1 cellular context compared by ENCODE assay signal in genomic region chr17:60457148-60457547, GRCh38.
TF ChIP-seq lines count a peak whose summit lies in the region.

No MANE protein-coding gene starts in this region.

TF ChIP-seq in GM23338, 12 proteins besides CTCF, POLR2A, EP300 and RAD21 (continued from another document):
- TF ChIP-seq REST (IDR thresholded peaks at IDR 0.05; ENCODE audit: unreplicated experiment) = no peak
- no peak for TF ChIP-seq EZH2phosphoT487 (IDR thresholded peaks at IDR 0.05; ENCODE audit: unreplicated experiment)
- no peak for TF ChIP-seq ZNF331 (CRISPR knock-in tag; IDR thresholded peaks at IDR 0.05; ENCODE audit: low read depth)
- TF ChIP-seq, protein P1, sequence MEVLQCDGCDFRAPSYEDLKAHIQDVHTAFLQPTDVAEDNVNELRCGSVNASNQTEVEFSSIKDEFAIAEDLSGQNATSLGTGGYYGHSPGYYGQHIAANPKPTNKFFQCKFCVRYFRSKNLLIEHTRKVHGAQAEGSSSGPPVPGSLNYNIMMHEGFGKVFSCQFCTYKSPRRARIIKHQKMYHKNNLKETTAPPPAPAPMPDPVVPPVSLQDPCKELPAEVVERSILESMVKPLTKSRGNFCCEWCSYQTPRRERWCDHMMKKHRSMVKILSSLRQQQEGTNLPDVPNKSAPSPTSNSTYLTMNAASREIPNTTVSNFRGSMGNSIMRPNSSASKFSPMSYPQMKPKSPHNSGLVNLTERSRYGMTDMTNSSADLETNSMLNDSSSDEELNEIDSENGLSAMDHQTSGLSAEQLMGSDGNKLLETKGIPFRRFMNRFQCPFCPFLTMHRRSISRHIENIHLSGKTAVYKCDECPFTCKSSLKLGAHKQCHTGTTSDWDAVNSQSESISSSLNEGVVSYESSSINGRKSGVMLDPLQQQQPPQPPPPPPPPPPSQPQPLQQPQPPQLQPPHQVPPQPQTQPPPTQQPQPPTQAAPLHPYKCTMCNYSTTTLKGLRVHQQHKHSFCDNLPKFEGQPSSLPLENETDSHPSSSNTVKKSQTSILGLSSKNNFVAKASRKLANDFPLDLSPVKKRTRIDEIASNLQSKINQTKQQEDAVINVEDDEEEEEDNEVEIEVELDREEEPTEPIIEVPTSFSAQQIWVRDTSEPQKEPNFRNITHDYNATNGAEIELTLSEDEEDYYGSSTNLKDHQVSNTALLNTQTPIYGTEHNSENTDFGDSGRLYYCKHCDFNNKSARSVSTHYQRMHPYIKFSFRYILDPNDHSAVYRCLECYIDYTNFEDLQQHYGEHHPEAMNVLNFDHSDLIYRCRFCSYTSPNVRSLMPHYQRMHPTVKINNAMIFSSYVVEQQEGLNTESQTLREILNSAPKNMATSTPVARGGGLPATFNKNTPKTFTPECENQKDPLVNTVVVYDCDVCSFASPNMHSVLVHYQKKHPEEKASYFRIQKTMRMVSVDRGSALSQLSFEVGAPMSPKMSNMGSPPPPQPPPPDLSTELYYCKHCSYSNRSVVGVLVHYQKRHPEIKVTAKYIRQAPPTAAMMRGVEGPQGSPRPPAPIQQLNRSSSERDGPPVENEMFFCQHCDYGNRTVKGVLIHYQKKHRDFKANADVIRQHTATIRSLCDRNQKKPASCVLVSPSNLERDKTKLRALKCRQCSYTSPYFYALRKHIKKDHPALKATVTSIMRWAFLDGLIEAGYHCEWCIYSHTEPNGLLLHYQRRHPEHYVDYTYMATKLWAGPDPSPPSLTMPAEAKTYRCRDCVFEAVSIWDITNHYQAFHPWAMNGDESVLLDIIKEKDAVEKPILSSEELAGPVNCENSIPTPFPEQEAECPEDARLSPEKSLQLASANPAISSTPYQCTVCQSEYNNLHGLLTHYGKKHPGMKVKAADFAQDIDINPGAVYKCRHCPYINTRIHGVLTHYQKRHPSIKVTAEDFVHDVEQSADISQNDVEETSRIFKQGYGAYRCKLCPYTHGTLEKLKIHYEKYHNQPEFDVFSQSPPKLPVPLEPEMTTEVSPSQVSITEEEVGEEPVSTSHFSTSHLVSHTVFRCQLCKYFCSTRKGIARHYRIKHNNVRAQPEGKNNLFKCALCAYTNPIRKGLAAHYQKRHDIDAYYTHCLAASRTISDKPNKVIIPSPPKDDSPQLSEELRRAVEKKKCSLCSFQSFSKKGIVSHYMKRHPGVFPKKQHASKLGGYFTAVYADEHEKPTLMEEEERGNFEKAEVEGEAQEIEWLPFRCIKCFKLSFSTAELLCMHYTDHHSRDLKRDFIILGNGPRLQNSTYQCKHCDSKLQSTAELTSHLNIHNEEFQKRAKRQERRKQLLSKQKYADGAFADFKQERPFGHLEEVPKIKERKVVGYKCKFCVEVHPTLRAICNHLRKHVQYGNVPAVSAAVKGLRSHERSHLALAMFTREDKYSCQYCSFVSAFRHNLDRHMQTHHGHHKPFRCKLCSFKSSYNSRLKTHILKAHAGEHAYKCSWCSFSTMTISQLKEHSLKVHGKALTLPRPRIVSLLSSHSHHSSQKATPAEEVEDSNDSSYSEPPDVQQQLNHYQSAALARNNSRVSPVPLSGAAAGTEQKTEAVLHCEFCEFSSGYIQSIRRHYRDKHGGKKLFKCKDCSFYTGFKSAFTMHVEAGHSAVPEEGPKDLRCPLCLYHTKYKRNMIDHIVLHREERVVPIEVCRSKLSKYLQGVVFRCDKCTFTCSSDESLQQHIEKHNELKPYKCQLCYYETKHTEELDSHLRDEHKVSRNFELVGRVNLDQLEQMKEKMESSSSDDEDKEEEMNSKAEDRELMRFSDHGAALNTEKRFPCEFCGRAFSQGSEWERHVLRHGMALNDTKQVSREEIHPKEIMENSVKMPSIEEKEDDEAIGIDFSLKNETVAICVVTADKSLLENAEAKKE (CRISPR knock-in tag; IDR thresholded peaks at IDR 0.05) = no peak
